Comparison of ENCODE assay signal across 34 cellular contexts in genomic region chr9:123391946-123392345, GRCh38. TPM values are rescaled to one million over a fixed set of nuclear protein-coding genes. Genes with fewer than 3 reads are reported as not detected.
"Had no signal": no experiment of that assay in that cellular context is flagged by ENCODE, and none has a peak within 500 bp of the region (broad histone marks: within the 10 kb centered on the region; RNA-seq: fewer than 3 reads in every experiment).

No MANE protein-coding gene starts in this region.

- H3K36me3 ChIP-seq: ascending aorta, esophagus muscularis mucosa, gastrocnemius medialis, heart left ventricle had no signal

- H3K9me3 Mint-ChIP-seq: activated CD4-positive, alpha-beta memory T cell treated with anti-CD3 and anti-CD28 coated beads, Interleukin-2, amount 10 ng/mL, durations not matched to agents 7 days and 5 days; activated CD4-positive, alpha-beta T cell treated with anti-CD3 and anti-CD28 coated beads, Interleukin-2, amount 10 ng/mL, durations not matched to agents 7 days and 5 days; activated naive CD4-positive, alpha-beta T cell treated with anti-CD3 and anti-CD28 coated beads, Interleukin-2, amount 10 ng/mL, durations not matched to agents 7 days and 5 days; activated naive CD4-positive, alpha-beta T cell treated with anti-CD3 and anti-CD28 coated beads, Interleukin-2, amount 50 U/mL, for 72 hours; activated naive CD8-positive, alpha-beta T cell treated with anti-CD3 and anti-CD28 coated beads, Interleukin-2, amount 10 ng/mL, durations not matched to agents 7 days and 5 days; activated T-cell treated with anti-CD3 and anti-CD28 coated beads, Interleukin-2, amount 50 U/mL, for 24 hours; central memory CD8-positive, alpha-beta T cell; dendritic cell treated with granulocyte-macrophage colony-stimulating factor and Interleukin-4, amounts not matched to agents 40 ng/mL and 50 ng/mL, for 4 days; T-helper 2 cell treated with Interferon-gamma antibody and Interleukin-4, amounts not matched to agents 5 μg/mL and 100 μg/mL, for 36 hours had no signal

- H3K27ac Mint-ChIP-seq: activated CD4-positive, alpha-beta memory T cell treated with anti-CD3 and anti-CD28 coated beads, Interleukin-2, amount 10 ng/mL, durations not matched to agents 7 days and 5 days; activated CD4-positive, alpha-beta T cell treated with anti-CD3 and anti-CD28 coated beads for 36 hours; activated CD4-positive, alpha-beta T cell treated with anti-CD3 and anti-CD28 coated beads, Interleukin-2, amount 10 ng/mL, durations not matched to agents 7 days and 5 days; activated naive CD4-positive, alpha-beta T cell treated with anti-CD3 and anti-CD28 coated beads, Interleukin-2, amount 10 ng/mL, durations not matched to agents 7 days and 5 days; activated naive CD4-positive, alpha-beta T cell treated with anti-CD3 and anti-CD28 coated beads, Interleukin-2, amount 50 U/mL, for 72 hours; activated naive CD8-positive, alpha-beta T cell treated with anti-CD3 and anti-CD28 coated beads, Interleukin-2, amount 10 ng/mL, durations not matched to agents 7 days and 5 days; activated T-cell treated with anti-CD3 and anti-CD28 coated beads, Interleukin-2, amount 50 U/mL, for 24 hours; activated T-cell treated with anti-CD3 and anti-CD28 coated beads, Interleukin-2, amount 50 U/mL, for 72 hours; dendritic cell treated with granulocyte-macrophage colony-stimulating factor and Interleukin-4, amounts not matched to agents 40 ng/mL and 50 ng/mL, for 4 days; endodermal cell; T-helper 17 cell; T-helper 2 cell treated with Interferon-gamma antibody and Interleukin-4, amounts not matched to agents 5 μg/mL and 100 μg/mL, for 36 hours had no signal

- H3K4me1 Mint-ChIP-seq: activated CD4-positive, alpha-beta memory T cell treated with anti-CD3 and anti-CD28 coated beads, Interleukin-2, amount 10 ng/mL, durations not matched to agents 7 days and 5 days; activated CD4-positive, alpha-beta T cell treated with anti-CD3 and anti-CD28 coated beads for 36 hours; activated CD4-positive, alpha-beta T cell treated with anti-CD3 and anti-CD28 coated beads, Interleukin-2, amount 10 ng/mL, durations not matched to agents 7 days and 5 days; activated naive CD4-positive, alpha-beta T cell treated with anti-CD3 and anti-CD28 coated beads, Interleukin-2, amount 10 ng/mL, durations not matched to agents 7 days and 5 days; central memory CD8-positive, alpha-beta T cell had no signal

- H3K36me3 Mint-ChIP-seq: activated naive CD4-positive, alpha-beta T cell treated with anti-CD3 and anti-CD28 coated beads, Interleukin-2, amount 10 ng/mL, durations not matched to agents 7 days and 5 days; activated naive CD4-positive, alpha-beta T cell treated with anti-CD3 and anti-CD28 coated beads, Interleukin-2, amount 50 U/mL, for 72 hours; activated naive CD8-positive, alpha-beta T cell treated with anti-CD3 and anti-CD28 coated beads, Interleukin-2, amount 10 ng/mL, durations not matched to agents 7 days and 5 days had no signal

- DNase-seq: activated CD4-positive, alpha-beta memory T cell treated with anti-CD3 and anti-CD28 coated beads, Interleukin-2, amount 10 ng/mL, durations not matched to agents 7 days and 5 days; activated CD4-positive, alpha-beta T cell treated with anti-CD3 and anti-CD28 coated beads for 36 hours; activated CD4-positive, alpha-beta T cell treated with anti-CD3 and anti-CD28 coated beads, Interleukin-2, amount 10 ng/mL, durations not matched to agents 7 days and 5 days; activated CD4-positive, alpha-beta T cell treated with anti-CD3 and anti-CD28 coated beads, Interleukin-2, amount 50 U/mL, for 4 hours; activated CD4-positive, CD25-positive, alpha-beta regulatory T cell; activated CD4-positive, CD25-positive, alpha-beta regulatory T cell treated with anti-CD3 and anti-CD28 coated beads, Interleukin-2, amount 50 U/mL, for 72 hours; activated CD8-positive, alpha-beta memory T cell treated with anti-CD3 and anti-CD28 coated beads, Interleukin-2, amount 50 U/mL, for 48 hours; activated gamma-delta T cell; activated naive CD4-positive, alpha-beta T cell; activated naive CD4-positive, alpha-beta T cell treated with anti-CD3 and anti-CD28 coated beads, Interleukin-2, amount 10 ng/mL, durations not matched to agents 7 days and 5 days; activated naive CD8-positive, alpha-beta T cell treated with anti-CD3 and anti-CD28 coated beads, Interleukin-2, amount 10 ng/mL, durations not matched to agents 7 days and 5 days; activated T-cell treated with anti-CD3 and anti-CD28 coated beads for 4 hours; activated T-cell treated with anti-CD3 and anti-CD28 coated beads, Interleukin-2, amount 50 U/mL, for 24 hours; activated T-cell treated with anti-CD3 and anti-CD28 coated beads, Interleukin-2, amount 50 U/mL, for 72 hours; dorsolateral prefrontal cortex; effector memory CD4-positive, alpha-beta T cell; endodermal cell; erythroblast; foreskin keratinocyte; gastrocnemius medialis; glutamatergic neuron; heart left ventricle; T-helper 17 cell; T1000 had no signal

- H3K9me3 ChIP-seq: ascending aorta, gastrocnemius medialis had no signal

- H3K4me3 ChIP-seq: ascending aorta, coronary artery, dorsolateral prefrontal cortex, esophagus muscularis mucosa, gastrocnemius medialis, heart left ventricle had no signal

- H3K4me1 ChIP-seq: ascending aorta, esophagus muscularis mucosa, foreskin keratinocyte, gastrocnemius medialis, heart left ventricle had no signal

- H3K4me3 Mint-ChIP-seq: activated CD4-positive, alpha-beta memory T cell treated with anti-CD3 and anti-CD28 coated beads, Interleukin-2, amount 10 ng/mL, durations not matched to agents 7 days and 5 days; activated CD4-positive, alpha-beta T cell treated with anti-CD3 and anti-CD28 coated beads for 36 hours; activated CD4-positive, alpha-beta T cell treated with anti-CD3 and anti-CD28 coated beads, Interleukin-2, amount 10 ng/mL, durations not matched to agents 7 days and 5 days; activated naive CD4-positive, alpha-beta T cell treated with anti-CD3 and anti-CD28 coated beads, Interleukin-2, amount 10 ng/mL, durations not matched to agents 7 days and 5 days; activated naive CD8-positive, alpha-beta T cell treated with anti-CD3 and anti-CD28 coated beads, Interleukin-2, amount 10 ng/mL, durations not matched to agents 7 days and 5 days; activated T-cell treated with anti-CD3 and anti-CD28 coated beads, Interleukin-2, amount 50 U/mL, for 24 hours; activated T-cell treated with anti-CD3 and anti-CD28 coated beads, Interleukin-2, amount 50 U/mL, for 72 hours; brain; central memory CD8-positive, alpha-beta T cell; dendritic cell treated with granulocyte-macrophage colony-stimulating factor and Interleukin-4, amounts not matched to agents 40 ng/mL and 50 ng/mL, for 4 days; endodermal cell; T-helper 17 cell; T-helper 2 cell treated with Interferon-gamma antibody and Interleukin-4, amounts not matched to agents 5 μg/mL and 100 μg/mL, for 36 hours had no signal

- H3K27me3 Mint-ChIP-seq: activated CD4-positive, alpha-beta memory T cell treated with anti-CD3 and anti-CD28 coated beads, Interleukin-2, amount 10 ng/mL, durations not matched to agents 7 days and 5 days; activated CD4-positive, alpha-beta T cell treated with anti-CD3 and anti-CD28 coated beads for 36 hours; activated CD4-positive, alpha-beta T cell treated with anti-CD3 and anti-CD28 coated beads, Interleukin-2, amount 10 ng/mL, durations not matched to agents 7 days and 5 days; activated naive CD4-positive, alpha-beta T cell treated with anti-CD3 and anti-CD28 coated beads, Interleukin-2, amount 10 ng/mL, durations not matched to agents 7 days and 5 days; activated naive CD8-positive, alpha-beta T cell treated with anti-CD3 and anti-CD28 coated beads, Interleukin-2, amount 10 ng/mL, durations not matched to agents 7 days and 5 days; activated T-cell treated with anti-CD3 and anti-CD28 coated beads, Interleukin-2, amount 50 U/mL, for 24 hours; central memory CD8-positive, alpha-beta T cell; dendritic cell treated with granulocyte-macrophage colony-stimulating factor and Interleukin-4, amounts not matched to agents 40 ng/mL and 50 ng/mL, for 4 days; T-helper 17 cell had no signal

- ATAC-seq: activated CD4-positive, alpha-beta T cell treated with anti-CD3 and anti-CD28 coated beads for 36 hours; activated naive CD4-positive, alpha-beta T cell treated with anti-CD3 and anti-CD28 coated beads, Interleukin-2, amount 50 U/mL, for 72 hours; activated T-cell treated with anti-CD3 and anti-CD28 coated beads, Interleukin-2, amount 50 U/mL, for 72 hours; foreskin keratinocyte; gastrocnemius medialis; heart left ventricle; T-helper 17 cell had no signal

- H3K27me3 ChIP-seq: ascending aorta, dorsolateral prefrontal cortex, esophagus muscularis mucosa, foreskin keratinocyte, gastrocnemius medialis, heart left ventricle had no signal

- H3K27ac ChIP-seq: ascending aorta, coronary artery, dorsolateral prefrontal cortex, esophagus muscularis mucosa, foreskin keratinocyte, gastrocnemius medialis, heart left ventricle had no signal

RNA-seq across cellular contexts. Expression of gene CRB2, which starts 35.9 kb away (rescaled TPM):
- total RNA-seq: activated CD4-positive, alpha-beta T cell treated with anti-CD3 and anti-CD28 coated beads for 36 hours; activated CD4-positive, alpha-beta T cell treated with anti-CD3 and anti-CD28 coated beads, Interleukin-2, amount 10 ng/mL, durations not matched to agents 7 days and 5 days; activated naive CD8-positive, alpha-beta T cell treated with anti-CD3 and anti-CD28 coated beads, Interleukin-2, amount 10 ng/mL, durations not matched to agents 7 days and 5 days; activated T-cell treated with anti-CD3 and anti-CD28 coated beads, Interleukin-2, amount 50 U/mL, for 72 hours; ascending aorta; bronchial epithelial cell; cardiac septum; foreskin keratinocyte; gastrocnemius medialis; T-helper 17 cell had no signal
